8 cellular contexts compared by ENCODE assay signal in the genomic region with DNA sequence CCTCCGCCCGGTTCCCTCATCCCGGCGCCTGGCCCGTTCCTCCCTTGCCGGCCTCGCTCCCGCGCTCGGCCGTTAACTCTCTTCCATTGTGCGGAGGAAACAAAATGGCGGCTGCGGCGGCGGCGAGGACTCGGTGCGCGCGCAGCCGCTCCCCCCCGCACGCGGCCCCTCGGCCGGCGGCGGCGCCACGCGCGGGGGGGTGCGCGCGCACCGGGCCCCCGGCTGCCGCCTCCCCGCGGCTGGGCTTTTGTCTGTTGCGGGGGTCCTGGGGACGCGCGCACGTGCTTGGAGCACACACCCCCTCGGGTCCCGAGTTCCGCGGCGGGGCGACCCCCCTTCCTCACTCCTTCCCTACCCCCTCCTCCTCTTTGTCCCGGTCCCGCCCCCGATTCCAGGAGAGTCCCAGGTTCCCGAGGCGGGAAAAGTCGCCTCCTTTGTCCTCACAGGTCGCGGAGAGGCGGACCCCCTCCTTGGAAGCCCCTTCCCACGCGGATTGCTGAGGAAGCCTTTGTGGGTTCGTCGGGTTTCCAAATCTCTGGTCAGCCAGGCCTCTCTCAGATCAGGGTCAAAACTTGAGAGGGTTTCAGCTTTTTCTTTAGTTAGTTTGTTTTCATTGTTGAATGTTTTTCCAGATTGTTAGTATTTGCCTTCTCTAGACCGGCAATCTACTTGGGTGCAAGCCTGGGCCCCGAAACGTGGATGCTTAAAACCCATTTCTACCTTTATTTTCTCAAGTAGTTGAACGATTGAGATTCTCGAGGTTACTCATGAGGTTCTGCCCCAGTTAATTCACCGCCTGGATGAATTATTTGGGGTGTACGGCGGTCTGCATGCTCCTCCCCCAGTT. TPM values are rescaled to one million over a fixed set of nuclear protein-coding genes. Genes with fewer than 3 reads are reported as not detected.
A peak's percentile ranks its signal among the peaks of the same experiment; 100 is the strongest.
DNase-seq lines count a peak whose midpoint lies in the region; ATAC-seq and TF ChIP-seq lines count a peak whose summit lies in the region.

No MANE protein-coding gene starts in this region.

- ATAC-seq in HG03064 (IDR thresholded peaks at IDR 0.05; ENCODE audit: low read depth, unreplicated experiment), result peak; percentile 6
- peak; percentile 42 to 45 for ATAC-seq in activated T-cell treated with anti-CD3 and anti-CD28 coated beads, Interleukin-2, amount 50 U/mL, for 4 hours
- peak; percentile 21 to 28 (median 23) for ATAC-seq in natural killer cell

- H3K79me2 ChIP-seq in fibroblast of lung (ENCODE audit: control insufficient read depth, insufficient read depth, low read length), result peaks cover 59% of the 10 kb centered on the region

- peak overlapping the region; percentile 73 to 99 (median 92) for H3K4me3 ChIP-seq in fibroblast of lung (replicated peaks in 1 of 4; ENCODE audit: control extremely low read depth in 1 of 4, insufficient read depth in 1 of 4, low read depth in 3 of 4, low read length in 4 of 4)

- peak; percentile 61 for DNase-seq in NCI-H1436 (lab: John Stamatoyannopoulos, UW)
- no peak for DNase-seq in NCI-H1436 treated with DMSO at 0.1 percent for 48 hours (lab: John Stamatoyannopoulos, UW)
- peak; percentile 79 for DNase-seq in NCI-H748 (lab: John Stamatoyannopoulos, UW; ENCODE audit: unreplicated experiment)
- DNase-seq in activated T-cell treated with anti-CD3 and anti-CD28 coated beads, Interleukin-2, amount 50 U/mL, for 4 hours, result peak; percentile 55
- peak in 1 of 2 donors; percentile 13 for DNase-seq in fibroblast of lung (ENCODE audit: low read depth in 2 of 2)
- DNase-seq in natural killer cell, result no peak

- H3K36me3 ChIP-seq in fibroblast of lung (ENCODE audit: control insufficient read depth, insufficient read depth, low read length), result peaks cover 4% of the 10 kb centered on the region

- no peaks in the 10 kb centered on the region for H3K27me3 ChIP-seq in fibroblast of lung (ENCODE audit: control insufficient read depth, insufficient read depth, low read length)

- no peaks in the 10 kb centered on the region for H3K9me3 Mint-ChIP-seq in activated T-cell treated with anti-CD3 and anti-CD28 coated beads, Interleukin-2, amount 50 U/mL, for 4 hours
- H3K9me3 Mint-ChIP-seq in natural killer cell, result no peaks in the 10 kb centered on the region

- peak overlapping the region; percentile 99 for H3K4me2 ChIP-seq in fibroblast of lung (ENCODE audit: extremely low read depth, insufficient read depth, low read length)

- peak overlapping the region; percentile 97 for H3K9ac ChIP-seq in fibroblast of lung (ENCODE audit: insufficient read depth, low read length)

- peak overlapping the region; percentile 97 to 98 for H3K27ac Mint-ChIP-seq in natural killer cell

- peak overlapping the region; percentile 99 for H3K27ac ChIP-seq in fibroblast of lung (ENCODE audit: insufficient read depth, low read length)
- peak overlapping the region; percentile 85 for H3K27ac ChIP-seq in temporal lobe (ENCODE audit: low read depth, low read length)

- peaks cover 41% of the 10 kb centered on the region for H3K4me1 Mint-ChIP-seq in activated T-cell treated with anti-CD3 and anti-CD28 coated beads, Interleukin-2, amount 50 U/mL, for 4 hours (ENCODE audit: low read depth)
- H3K4me1 Mint-ChIP-seq in natural killer cell, result peaks cover 33 to 40% of the 10 kb centered on the region in 2 donors

- H3K4me1 ChIP-seq in fibroblast of lung (ENCODE audit: control insufficient read depth, extremely low read depth, insufficient read depth, low read length), result peaks cover 2% of the 10 kb centered on the region

- H4K20me1 ChIP-seq in fibroblast of lung (ENCODE audit: control insufficient read depth, extremely low read depth, insufficient read depth, low read length), result peaks cover 3% of the 10 kb centered on the region

- H3K4me3 Mint-ChIP-seq in activated T-cell treated with anti-CD3 and anti-CD28 coated beads, Interleukin-2, amount 50 U/mL, for 4 hours, result peak overlapping the region; percentile 92
- peak overlapping the region; percentile 91 for H3K4me3 Mint-ChIP-seq in natural killer cell

- no peak for TF ChIP-seq CTCF in fibroblast of lung (conservative IDR thresholded peaks at IDR 0.05 in 1 of 2, IDR thresholded peaks at IDR 0.05 in 1 of 2; ENCODE audit: low read depth in 1 of 2, low read length in 2 of 2)
- TF ChIP-seq CTCF in natural killer cell (IDR thresholded peaks at IDR 0.05), result no peak

- H2AFZ ChIP-seq in fibroblast of lung (ENCODE audit: low read length), result no peak overlapping the region

- intact Hi-C loops in natural killer cell (cut with micrococcal nuclease), result loop anchor here (5.0 kb wide), 3 partner anchors 42 to 233 kb away; partner anchors contain the start of genes CDKN2D, KRI1 and PDE4A

- peaks cover 18% of the 10 kb centered on the region for H3K36me3 Mint-ChIP-seq in activated T-cell treated with anti-CD3 and anti-CD28 coated beads, Interleukin-2, amount 50 U/mL, for 4 hours (ENCODE audit: insufficient read depth)
- no peaks in the 10 kb centered on the region for H3K36me3 Mint-ChIP-seq in natural killer cell

- H3K9me3 ChIP-seq in fibroblast of lung (ENCODE audit: control insufficient read depth, insufficient read depth, low read depth, low read length), result no peaks in the 10 kb centered on the region

- no peaks in the 10 kb centered on the region for H3K27me3 Mint-ChIP-seq in activated T-cell treated with anti-CD3 and anti-CD28 coated beads, Interleukin-2, amount 50 U/mL, for 4 hours (ENCODE audit: low read depth)
- no peaks in the 10 kb centered on the region for H3K27me3 Mint-ChIP-seq in natural killer cell (ENCODE audit: low read depth in 2 of 2)

RNA-seq across cellular contexts. Expression of gene ILF3, which starts 0.7 kb away (rescaled TPM):
- total RNA-seq in activated T-cell treated with anti-CD3 and anti-CD28 coated beads, Interleukin-2, amount 50 U/mL, for 4 hours, result 100 to 1,000 TPM; 651 to 686 (median 684) TPM
- total RNA-seq in fibroblast of lung, result 55.0 and 78.4 TPM in 2 replicates
- polyA plus RNA-seq in fibroblast of lung, result 109 and 163 TPM in 2 replicates
- polyA plus RNA-seq in fibroblast of lung (2012), result 116 and 176 TPM in 2 replicates
- 87.4 and 143 TPM in 2 replicates for polyA minus RNA-seq in fibroblast of lung (ENCODE audit: low replicate concordance)
- total RNA-seq in natural killer cell, result 100 to 1,000 TPM; 329 to 365 (median 332) TPM
- total RNA-seq in temporal lobe, result 148 TPM

RNA-seq across cellular contexts. Expression of gene SLC44A2, which starts 29.5 kb away (rescaled TPM):
- total RNA-seq in activated T-cell treated with anti-CD3 and anti-CD28 coated beads, Interleukin-2, amount 50 U/mL, for 4 hours, result 10 to 100 TPM; 41.5 to 45.8 (median 44.3) TPM
- total RNA-seq in fibroblast of lung (25.9 and 91.3 TPM in 2 replicates), natural killer cell (100 to 1,000 TPM; 231 to 306 (median 279) TPM), temporal lobe (33.4 TPM)
- 96.9 and 173 TPM in 2 replicates for polyA plus RNA-seq in fibroblast of lung
- polyA plus RNA-seq in fibroblast of lung (2012), result 152 and 245 TPM in 2 replicates
- 474 and 784 TPM in 2 replicates for polyA minus RNA-seq in fibroblast of lung (ENCODE audit: low replicate concordance)

RNA-seq across cellular contexts. Expression of gene QTRT1, which starts 46.4 kb away (rescaled TPM):
- total RNA-seq in activated T-cell treated with anti-CD3 and anti-CD28 coated beads, Interleukin-2, amount 50 U/mL, for 4 hours, result 100 to 1,000 TPM; 117 to 122 (median 120) TPM
- total RNA-seq in fibroblast of lung (27.7 and 29.1 TPM in 2 replicates), natural killer cell (10 to 100 TPM; 29.0 to 37.5 (median 29.9) TPM), temporal lobe (31.7 TPM)
- polyA plus RNA-seq in fibroblast of lung, result 21.1 and 22.6 TPM in 2 replicates
- 33.6 and 39.4 TPM in 2 replicates for polyA plus RNA-seq in fibroblast of lung (2012)
- polyA minus RNA-seq in fibroblast of lung (ENCODE audit: low replicate concordance), result 2.8 and 18.1 TPM in 2 replicates

Comparison
In these comparisons a context has a peak if more than half of its experiments do, and no peak if none do; other contexts are left out.
1. DNase-seq: peak in NCI-H1436 (single experiment), NCI-H748 (single experiment) and activated T-cell treated with anti-CD3 and anti-CD28 coated beads, Interleukin-2, amount 50 U/mL, for 4 hours (single experiment); none in NCI-H1436 treated with DMSO at 0.1 percent for 48 hours (single experiment) and natural killer cell (single experiment).
2. Peak in every context shown above with its lines, with median percentiles within 50 percentile points of each other: ATAC-seq.